Comparison of ENCODE assay signal across 7 cellular contexts in genomic region chr1:85581138-85581801, GRCh38. TPM values are rescaled to one million over a fixed set of nuclear protein-coding genes. Genes with fewer than 3 reads are reported as not detected.
DNase-seq lines count a peak whose midpoint lies in the region; ATAC-seq, FAIRE-seq and TF ChIP-seq lines count a peak whose summit lies in the region.

No MANE protein-coding gene starts in this region.

- H3K27me3 ChIP-seq in bronchial epithelial cell (ENCODE audit: control insufficient read depth, insufficient read depth, low read length) = no peaks in the 10 kb centered on the region
- H3K27me3 ChIP-seq in keratinocyte (ENCODE audit: control insufficient read depth, extremely low read depth, insufficient read depth, low read length) = no peaks in the 10 kb centered on the region

- ATAC-seq in HG03095 (IDR thresholded peaks at IDR 0.05; ENCODE audit: unreplicated experiment) = peak; percentile 37
- ATAC-seq in GM18517 (IDR thresholded peaks at IDR 0.05; ENCODE audit: unreplicated experiment) = no peak

- H3K79me2 ChIP-seq in keratinocyte (ENCODE audit: control insufficient read depth, insufficient read depth, low read length) = peaks cover 23% of the 10 kb centered on the region

- DNase-seq in GM12864 (ENCODE audit: low read depth) (no peak), RCC 7860 (ENCODE audit: low spot score) (peak; percentile 56), bronchial epithelial cell (ENCODE audit: low read depth) (peak; percentile 63), keratinocyte (ENCODE audit: low read depth, low spot score) (no peak)
- DNase-seq in stimulated activated CD4-positive, alpha-beta T cell treated with anti-CD3 and anti-CD28 coated beads, Interleukin-15, amount 100 ng/mL, for 24 hours = peak; percentile 70

- peak overlapping the region; percentile 60 for H3K4me3 ChIP-seq in GM12864 (ENCODE audit: low read depth, low read length)
- peak overlapping the region; percentile 93 for H3K4me3 ChIP-seq in bronchial epithelial cell (ENCODE audit: low read depth, low read length)
- peak overlapping the region; percentile 80 to 95 (median 93) for H3K4me3 ChIP-seq in keratinocyte (ENCODE audit: control insufficient read depth in 2 of 3, extremely low read depth in 1 of 3, insufficient read depth in 2 of 3, low read depth in 1 of 3, low read length in 3 of 3)

- FAIRE-seq in RCC 7860 (lab: Jason Lieb, UNC) (no peak), bronchial epithelial cell (lab: Jason Lieb, UNC) (no peak), keratinocyte (lab: Jason Lieb, UNC) (peak; percentile 61)

- H3K36me3 ChIP-seq in bronchial epithelial cell (ENCODE audit: control insufficient read depth, insufficient read depth, low read length) (peaks cover 3% of the 10 kb centered on the region), keratinocyte (ENCODE audit: control insufficient read depth in 2 of 2, extremely low read depth in 1 of 2, insufficient read depth in 2 of 2, low read length in 2 of 2) (peaks cover 7 to 21% of the 10 kb centered on the region in 2 experiments)

- peaks cover 47% of the 10 kb centered on the region for H3K4me1 ChIP-seq in keratinocyte (ENCODE audit: control insufficient read depth, extremely low read depth, insufficient read depth, low read length)

- peak overlapping the region; percentile 93 for H3K9ac ChIP-seq in keratinocyte (ENCODE audit: control insufficient read depth, extremely low read depth, insufficient read depth, low read length)

- peak overlapping the region; percentile 90 for H3K4me2 ChIP-seq in keratinocyte (ENCODE audit: control insufficient read depth, extremely low read depth, insufficient read depth, low read depth, low read length)

- H3K9me3 ChIP-seq in keratinocyte (ENCODE audit: control insufficient read depth, low read depth, low read length) = no peaks in the 10 kb centered on the region

- TF ChIP-seq CTCF in GM12864 (IDR thresholded peaks at IDR 0.05; ENCODE audit: low read depth, low read length, missing control alignments) = peak; percentile 70
- TF ChIP-seq CTCF in bronchial epithelial cell (IDR thresholded peaks at IDR 0.05; ENCODE audit: insufficient read depth, low read length, severe bottlenecking) = peak; percentile 86
- peak; percentile 66 to 85 (median 71) for TF ChIP-seq CTCF in keratinocyte (optimal IDR thresholded peaks at IDR 0.05 in 1 of 3, IDR thresholded peaks at IDR 0.05 in 1 of 3, conservative IDR thresholded peaks at IDR 0.05 in 1 of 3; ENCODE audit: extremely low read depth in 1 of 3, insufficient read depth in 2 of 3, low read length in 3 of 3)

- H3K9me1 ChIP-seq in keratinocyte (ENCODE audit: control insufficient read depth, extremely low read depth, insufficient read depth, low read length) = no peaks in the 10 kb centered on the region

- dilution Hi-C loops in keratinocyte (cut with MboI; ENCODE audit: extremely low pct_ligation_motif_present, low sequenced_read_pairs) = no loop called here

- peak overlapping the region; percentile 84 for H3K27ac ChIP-seq in keratinocyte (ENCODE audit: control insufficient read depth, insufficient read depth, low read length)

- H4K20me1 ChIP-seq in keratinocyte (ENCODE audit: control insufficient read depth, extremely low read depth, insufficient read depth, low read length) = peaks cover 17% of the 10 kb centered on the region

- no peak overlapping the region for H2AFZ ChIP-seq in keratinocyte (ENCODE audit: control insufficient read depth, low read length)

RNA-seq across cellular contexts. Expression of gene CCN1, which starts 0.7 kb away (rescaled TPM):
- 5.1 and 6.1 TPM in 2 replicates for total RNA-seq in bronchial epithelial cell
- 77.2 to 238 TPM (median 95.2 TPM) in 3 replicates for polyA plus RNA-seq in keratinocyte
- polyA plus RNA-seq in keratinocyte (2011; ENCODE audit: low read depth) = 58.9 TPM
- polyA plus RNA-seq in keratinocyte (2011; cell fraction: cytosol; rRNA removed) = 74.0 and 77.9 TPM in 2 replicates
- 520 and 553 TPM in 2 replicates for polyA plus RNA-seq in keratinocyte (2011; cell fraction: nucleus; rRNA removed)
- 186 and 227 TPM in 2 replicates for polyA plus RNA-seq in keratinocyte (2012; ENCODE audit: low replicate concordance)
- 54.3 to 160 TPM (median 85.0 TPM) in 3 replicates for polyA minus RNA-seq in keratinocyte
- polyA minus RNA-seq in keratinocyte (2011; cell fraction: cytosol; rRNA and poly(A)+ RNA removed) = 143 TPM
- 180 and 278 TPM in 2 replicates for polyA minus RNA-seq in keratinocyte (2011; cell fraction: nucleus; rRNA and poly(A)+ RNA removed)

Comparison
In these comparisons a context has a peak if more than half of its experiments do, and no peak if none do; other contexts are left out.
1. DNase-seq: peak in RCC 7860 (single experiment), bronchial epithelial cell (single experiment) and stimulated activated CD4-positive, alpha-beta T cell treated with anti-CD3 and anti-CD28 coated beads, Interleukin-15, amount 100 ng/mL, for 24 hours (single experiment); none in GM12864 (single experiment) and keratinocyte (single experiment).
2. Peak in every context shown above with its lines, with median percentiles within 50 percentile points of each other: H3K4me3 ChIP-seq and CTCF ChIP-seq.